Comparison of ENCODE assay signal across 8 cellular contexts in genomic region chr10:68471063-68471585, GRCh38. TPM values are rescaled to one million over a fixed set of nuclear protein-coding genes. Genes with fewer than 3 reads are reported as not detected.
DNase-seq lines count a peak whose midpoint lies in the region; ATAC-seq and TF ChIP-seq lines count a peak whose summit lies in the region.

No MANE protein-coding gene starts in this region.

- no peaks in the 10 kb centered on the region for H3K27me3 Mint-ChIP-seq in activated CD8-positive, alpha-beta T cell treated with anti-CD3 and anti-CD28 coated beads for 36 hours
- peaks cover 2 to 4% (median 3%) of the 10 kb centered on the region in 3 donors for H3K27me3 Mint-ChIP-seq in immature natural killer cell (ENCODE audit: low read depth in 3 of 3)

- peak overlapping the region; percentile 93 for H3K9ac ChIP-seq in HCT116 (ENCODE audit: low read length)

- intact Hi-C loops in HCT116 (cut with micrococcal nuclease), result no loop called here
- intact Hi-C loops in activated CD8-positive, alpha-beta T cell treated with anti-CD3 and anti-CD28 coated beads for 36 hours (cut with micrococcal nuclease), result no loop called here

- POLR2A ChIA-PET in HCT116 (lab: Charles Lee), result no interaction called here
- POLR2A ChIA-PET in activated CD8-positive, alpha-beta T cell treated with anti-CD3 and anti-CD28 coated beads for 36 hours (lab: Charles Lee), result interaction anchor here (1.0 to 1.4 kb wide), 8 partner anchors 9 to 284 kb away, joined by 3 to 4 read pairs (median 3); partner anchors contain the start of gene HNRNPH3

- peak overlapping the region; percentile 83 for H3K27ac ChIP-seq in HCT116 (ENCODE audit: low read depth, low read length)
- H3K27ac ChIP-seq in tibial nerve, result peak overlapping the region in 2 of 4 donors; percentile 40 to 77

- no peaks in the 10 kb centered on the region for H3K27me3 ChIP-seq in BE2C
- H3K27me3 ChIP-seq in HCT116 (ENCODE audit: insufficient read depth, low read length), result no peaks in the 10 kb centered on the region
- no peaks in the 10 kb centered on the region for H3K27me3 ChIP-seq in tibial nerve

- no peak for DNase-seq in BE2C
- no peak for DNase-seq in HCT116 (ENCODE audit: low read depth, low spot score)
- no peak for DNase-seq in activated CD8-positive, alpha-beta T cell treated with anti-CD3 and anti-CD28 coated beads for 36 hours
- DNase-seq in immature natural killer cell, result no peak
- DNase-seq in tibial nerve (ENCODE audit: low spot score in 2 of 2), result no peak
- no peak for DNase-seq in AML-193 (lab: John Stamatoyannopoulos, UW)
- DNase-seq in OCI-M1 (lab: John Stamatoyannopoulos, UW), result no peak

- TF ChIP-seq CTCF in BE2C (IDR thresholded peaks at IDR 0.05; ENCODE audit: low read depth, low read length) (no peak), HCT116 (IDR thresholded peaks at IDR 0.05 in 2 of 3, conservative IDR thresholded peaks at IDR 0.05 in 1 of 3; ENCODE audit: borderline replicate concordance in 1 of 3, insufficient read depth in 1 of 3, low read depth in 2 of 3, low read length in 2 of 3) (no peak), tibial nerve (IDR thresholded peaks at IDR 0.05) (no peak)
- TF ChIP-seq CTCF in activated CD8-positive, alpha-beta T cell treated with anti-CD3 and anti-CD28 coated beads for 36 hours (IDR thresholded peaks at IDR 0.05), result no peak

- H3K4me3 Mint-ChIP-seq in activated CD8-positive, alpha-beta T cell treated with anti-CD3 and anti-CD28 coated beads for 36 hours, result peak overlapping the region; percentile 99
- H3K4me3 Mint-ChIP-seq in immature natural killer cell, result peak overlapping the region; percentile 94 to 99 (median 97)

- peaks cover 44% of the 10 kb centered on the region for H3K79me2 ChIP-seq in HCT116 (ENCODE audit: insufficient read depth, low read length)

- no peak for ATAC-seq in HCT116
- peak; percentile 13 for ATAC-seq in activated CD8-positive, alpha-beta T cell treated with anti-CD3 and anti-CD28 coated beads for 36 hours
- ATAC-seq in HG02610 (IDR thresholded peaks at IDR 0.05; ENCODE audit: unreplicated experiment), result no peak

- WGBS in tibial nerve, 2 donors, result 1% methylated on average over 14 of the region's 14 CpGs

- peak overlapping the region; percentile 76 for H3K4me2 ChIP-seq in HCT116 (ENCODE audit: low read length)

- peak overlapping the region; percentile 98 for H3K27ac Mint-ChIP-seq in activated CD8-positive, alpha-beta T cell treated with anti-CD3 and anti-CD28 coated beads for 36 hours
- H3K27ac Mint-ChIP-seq in immature natural killer cell, result peak overlapping the region in 3 of 6 donors; percentile 46 to 78 (median 65)

- CTCF ChIA-PET in HCT116 (lab: Charles Lee), result no interaction called here
- CTCF ChIA-PET in activated CD8-positive, alpha-beta T cell treated with anti-CD3 and anti-CD28 coated beads for 36 hours (lab: Charles Lee), result interaction anchor here (0.9 kb wide), 1 partner anchor 111 kb away, joined by 3 read pairs; no protein-coding TSS in a partner anchor

- no peaks in the 10 kb centered on the region for H3K9me3 Mint-ChIP-seq in activated CD8-positive, alpha-beta T cell treated with anti-CD3 and anti-CD28 coated beads for 36 hours
- H3K9me3 Mint-ChIP-seq in immature natural killer cell, result no peaks in the 10 kb centered on the region

- H2AFZ ChIP-seq in HCT116 (ENCODE audit: low read depth, low read length, poor library complexity, severe bottlenecking), result peak overlapping the region; percentile 93

- no peaks in the 10 kb centered on the region for H3K9me3 ChIP-seq in BE2C
- H3K9me3 ChIP-seq in HCT116 (ENCODE audit: control insufficient read depth in 1 of 2, insufficient read depth in 1 of 2, low read depth in 1 of 2, low read length in 2 of 2), result no peaks in the 10 kb centered on the region
- no peaks in the 10 kb centered on the region for H3K9me3 ChIP-seq in tibial nerve

- H3K4me1 ChIP-seq in BE2C, result no peaks in the 10 kb centered on the region
- peaks cover 9 to 16% of the 10 kb centered on the region in 2 experiments for H3K4me1 ChIP-seq in HCT116 (ENCODE audit: control insufficient read depth in 1 of 2, insufficient read depth in 2 of 2, low read length in 2 of 2)
- H3K4me1 ChIP-seq in tibial nerve, result peaks cover 0 to 16% (median 6%) of the 10 kb centered on the region in 4 donors

- no peaks in the 10 kb centered on the region for H3K9me2 ChIP-seq in HCT116 (ENCODE audit: insufficient read depth)

- TF ChIP-seq RAD21 in HCT116 (IDR thresholded peaks at IDR 0.05; ENCODE audit: low read depth), result no peak

- TF ChIP-seq EP300 in tibial nerve (IDR thresholded peaks at IDR 0.05), result no peak

- H3K4me3 ChIP-seq in BE2C (ENCODE audit: low read depth, low read length) (peak overlapping the region; percentile 96), HCT116 (replicated peaks in 1 of 2; ENCODE audit: low read depth in 1 of 2, low read length in 2 of 2) (peak overlapping the region; percentile 73 to 84), tibial nerve (peak overlapping the region; percentile 46 to 72 (median 62))

- BruUV-seq in HCT116 (replicated peaks; lab: Mats Ljungman, UMichigan), result TSS peak; percentile 74

- RAD21 ChIA-PET in HCT116 (lab: Charles Lee; ENCODE audit: low non-redundant PET in 1 of 2, low total read pairs in 2 of 2, uncharacterized antibody in 2 of 2, unreplicated experiment in 2 of 2), result no interaction called here

- peaks cover 38% of the 10 kb centered on the region for H3K36me3 Mint-ChIP-seq in activated CD8-positive, alpha-beta T cell treated with anti-CD3 and anti-CD28 coated beads for 36 hours (ENCODE audit: low read depth)
- H3K36me3 Mint-ChIP-seq in immature natural killer cell, result peaks cover 0 to 5% (median 0%) of the 10 kb centered on the region in 3 donors

- TF ChIP-seq POLR2A in HCT116 (IDR thresholded peaks at IDR 0.05; ENCODE audit: borderline replicate concordance, extremely low read depth, insufficient read depth, insufficient read length) (no peak), tibial nerve (IDR thresholded peaks at IDR 0.05) (no peak)

- peaks cover 29% of the 10 kb centered on the region for H3K36me3 ChIP-seq in BE2C
- H3K36me3 ChIP-seq in HCT116 (ENCODE audit: control insufficient read depth in 1 of 2, insufficient read depth in 2 of 2, low read length in 2 of 2), result peaks cover 3 to 12% of the 10 kb centered on the region in 2 experiments; a peak in 2 of 4 replicates
- peaks cover 0 to 5% (median 0%) of the 10 kb centered on the region in 3 donors for H3K36me3 ChIP-seq in tibial nerve

- peaks cover 21% of the 10 kb centered on the region for H3K4me1 Mint-ChIP-seq in activated CD8-positive, alpha-beta T cell treated with anti-CD3 and anti-CD28 coated beads for 36 hours (ENCODE audit: low read depth)
- H3K4me1 Mint-ChIP-seq in immature natural killer cell, result peaks cover 13 to 29% of the 10 kb centered on the region in 2 donors

- no peaks in the 10 kb centered on the region for H4K20me1 ChIP-seq in HCT116 (ENCODE audit: insufficient read depth)

TF ChIP-seq in HCT116, 20 proteins besides CTCF, POLR2A, EP300 and RAD21 (continues in another document):
- no peak for TF ChIP-seq ZNF274 (IDR thresholded peaks at IDR 0.05; ENCODE audit: low read depth, low read length)
- no peak for TF ChIP-seq ATF3 (IDR thresholded peaks at IDR 0.05)
- TF ChIP-seq FOSL1 (IDR thresholded peaks at IDR 0.05; ENCODE audit: low read depth), result no peak
- TF ChIP-seq YY1 (IDR thresholded peaks at IDR 0.05; ENCODE audit: extremely low read depth, insufficient replicate concordance, low read depth, low read length), result no peak
- TF ChIP-seq, protein P1, sequence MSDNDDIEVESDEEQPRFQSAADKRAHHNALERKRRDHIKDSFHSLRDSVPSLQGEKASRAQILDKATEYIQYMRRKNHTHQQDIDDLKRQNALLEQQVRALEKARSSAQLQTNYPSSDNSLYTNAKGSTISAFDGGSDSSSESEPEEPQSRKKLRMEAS (IDR thresholded peaks at IDR 0.05), result no peak
- no peak for TF ChIP-seq TCF7L2 (IDR thresholded peaks at IDR 0.05; ENCODE audit: borderline replicate concordance, extremely low read depth, insufficient read depth, insufficient read length)
- no peak for TF ChIP-seq EZH2 (IDR thresholded peaks at IDR 0.05)

RNA-seq across cellular contexts. Expression of gene DNA2, which starts 0.6 kb away (rescaled TPM):
- polyA plus RNA-seq in BE2C (2012; ENCODE audit: insufficient read depth, insufficient read length, low read depth), result 1.2 TPM
- total RNA-seq in HCT116 (2021; ENCODE audit: unreplicated experiment) (20.9 TPM), tibial nerve (10 to 100 TPM in 1 of 4 donors, 1 to 10 TPM in 3; 1.3 to 11.9 (median 6.0) TPM)
- 2.7 and 5.3 TPM in 2 replicates for polyA plus RNA-seq in HCT116 (2012)
- 10 to 100 TPM; 40.6 to 43.5 TPM for total RNA-seq in activated CD8-positive, alpha-beta T cell treated with anti-CD3 and anti-CD28 coated beads for 36 hours
- polyA plus RNA-seq in immature natural killer cell, result under 1 TPM in 2 of 3 donors, not detected in 1; 0.21 to 0.94 TPM

RNA-seq across cellular contexts. Expression of gene SLC25A16, which starts 56.2 kb away (rescaled TPM):
- 3.8 TPM for polyA plus RNA-seq in BE2C (2012; ENCODE audit: insufficient read depth, insufficient read length, low read depth)
- total RNA-seq in HCT116 (2021; ENCODE audit: unreplicated experiment) (8.5 TPM), tibial nerve (10 to 100 TPM in 3 of 4 donors, 1 to 10 TPM in 1; 8.6 to 15.9 (median 12.9) TPM)
- 2.4 and 3.1 TPM in 2 replicates for polyA plus RNA-seq in HCT116 (2012)
- 10 to 100 TPM; 11.5 to 16.9 TPM for total RNA-seq in activated CD8-positive, alpha-beta T cell treated with anti-CD3 and anti-CD28 coated beads for 36 hours
- 10 to 100 TPM in 1 of 3 donors, 1 to 10 TPM in 2; 6.4 to 13.0 (median 6.7) TPM for polyA plus RNA-seq in immature natural killer cell
